ENCODE assay signal across 15 cellular contexts in the genomic region with DNA sequence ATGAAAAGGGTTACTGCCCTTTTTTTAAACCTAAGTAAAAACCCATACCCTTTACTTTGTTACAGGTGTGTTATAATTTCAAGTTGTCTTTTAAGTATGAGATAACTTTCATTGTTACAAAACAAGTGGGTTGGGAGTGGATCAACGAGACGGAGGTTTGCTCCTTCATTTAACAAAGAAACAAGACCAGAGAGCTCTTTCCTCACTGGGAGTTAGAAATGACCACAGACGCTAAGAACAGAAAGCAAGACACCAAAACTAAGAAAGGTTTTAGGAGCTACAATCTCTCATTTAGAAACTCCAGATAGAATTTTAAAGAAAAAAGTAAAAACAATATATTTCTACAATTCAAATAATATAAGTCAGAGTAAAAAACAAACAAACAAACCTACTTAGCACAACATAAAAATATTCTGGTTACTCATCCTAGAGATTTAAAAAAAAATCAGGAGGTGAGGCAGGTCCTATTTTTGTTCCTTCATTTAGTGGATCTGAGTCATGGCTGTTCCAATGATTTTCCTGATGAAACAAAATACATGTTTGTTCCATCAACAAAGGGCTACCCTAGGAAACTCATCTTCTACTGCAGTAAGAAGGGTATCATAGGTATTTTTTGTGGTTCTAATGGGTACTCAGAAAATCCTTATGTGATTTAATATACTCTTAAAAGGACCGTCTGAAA. TPM values are rescaled to one million over a fixed set of nuclear protein-coding genes. Genes with fewer than 3 reads are reported as not detected.
DNase-seq lines count a peak whose midpoint lies in the region; ATAC-seq, FAIRE-seq and TF ChIP-seq lines count a peak whose summit lies in the region.
"Had no signal": no experiment of that assay in that cellular context is flagged by ENCODE, and none has a peak within 500 bp of the region (broad histone marks: within the 10 kb centered on the region; RNA-seq: fewer than 3 reads in every experiment).

No MANE protein-coding gene starts in this region.

- no peak overlapping the region for H4K8ac ChIP-seq in IMR-90 (ENCODE audit: low read depth in 2 of 2, low read length in 2 of 2)

- H2BK5ac ChIP-seq in IMR-90 (ENCODE audit: low read depth, low read length, poor library complexity, severe bottlenecking) = peak overlapping the region; percentile 20

- no peak overlapping the region for H3K4ac ChIP-seq in IMR-90 (ENCODE audit: low read depth, low read length)

- H4K91ac ChIP-seq in IMR-90 (ENCODE audit: insufficient read depth, low read depth, low read length) = no peak overlapping the region

- H2BK15ac ChIP-seq in IMR-90 (ENCODE audit: low read depth, low read length) = no peak overlapping the region

- CTCF ChIA-PET in IMR-90 (lab: Yijun Ruan, JAX) = no interaction called here
- CTCF ChIA-PET in GM12878 (lab: Yijun Ruan, JAX) = no interaction called here

- H3K4me3 ChIP-seq in IMR-90 (ENCODE audit: insufficient read depth, low read depth, low read length) (no peak overlapping the region), GM12878 (no peak overlapping the region; the same call in none of the 2 replicates), neutrophil (ENCODE audit: low read depth in 1 of 2, low read length in 1 of 2) (no peak overlapping the region), lower leg skin (ENCODE audit: low read depth, poor library complexity, severe bottlenecking) (no peak overlapping the region)
- H3K4me3 ChIP-seq: uterus had no signal

- H3K36me3 ChIP-seq in IMR-90 (ENCODE audit: control insufficient read depth, insufficient read depth, low read length) (peaks cover 3% of the 10 kb centered on the region; the same call in 1 of the 2 replicates), GM12878 (ENCODE audit: control insufficient read depth in 2 of 2, insufficient read depth in 2 of 2, low read length in 1 of 2) (no peaks in the 10 kb centered on the region), neutrophil (no peaks in the 10 kb centered on the region)
- H3K36me3 ChIP-seq: uterus had no signal

- no peak overlapping the region for H3K27ac ChIP-seq in IMR-90 (ENCODE audit: insufficient read depth, low read length)
- no peak overlapping the region for H3K27ac ChIP-seq in GM12878 (ENCODE audit: control insufficient read depth, insufficient read depth)
- peak overlapping the region; percentile 47 for H3K27ac ChIP-seq in neutrophil
- H3K27ac ChIP-seq: uterus had no signal

- dilution Hi-C loops in IMR-90 (cut with HindIII; ENCODE audit: low sequenced_read_pairs, unreplicated experiment) = no loop called here

- RAD21 ChIA-PET in GM12878 (lab: Charles Lee; ENCODE audit: unreplicated experiment) = no interaction called here

- no peak overlapping the region for H2AK5ac ChIP-seq in IMR-90 (ENCODE audit: low read depth, low read length)

- no TSS peak for BruUV-seq in IMR-90 (replicated peaks; lab: Mats Ljungman, UMichigan)
- BruUV-seq in GM12878 (replicated peaks; lab: Mats Ljungman, UMichigan) = no TSS peak

- TF ChIP-seq CTCF in IMR-90 (conservative IDR thresholded peaks at IDR 0.05; ENCODE audit: low read depth, low read length) (no peak), GM12878 (IDR thresholded peaks at IDR 0.05 in 2 of 3, conservative IDR thresholded peaks at IDR 0.05 in 1 of 3; ENCODE audit: control insufficient read depth in 2 of 3, extremely low read depth in 1 of 3, insufficient read depth in 1 of 3, low read depth in 3 of 3, low read length in 3 of 3) (no peak), neutrophil (IDR thresholded peaks at IDR 0.05) (no peak), lower leg skin (IDR thresholded peaks at IDR 0.05) (no peak)

- ATAC-seq in GM18867 (IDR thresholded peaks at IDR 0.05; ENCODE audit: unreplicated experiment) (peak; percentile 40), IMR-90 (ENCODE audit: low read depth) (no peak), GM12878 (peak; percentile 59), GM18868 (IDR thresholded peaks at IDR 0.05; ENCODE audit: unreplicated experiment) (no peak)
- no peak for ATAC-seq in stimulated activated effector memory CD8-positive, alpha-beta T cell treated with anti-CD3 and anti-CD28 coated beads, Interleukin-12 subunit alpha, Interleukin-12 subunit beta, amount 100 ng/mL, for 72 hours
- ATAC-seq: HCT116 had no signal

- TF ChIP-seq EP300 in GM12878 (IDR thresholded peaks at IDR 0.05; ENCODE audit: borderline replicate concordance in 1 of 2, control insufficient read depth in 1 of 2, low read depth in 2 of 2, low read length in 2 of 2) = no peak

- no peak overlapping the region for H2AK9ac ChIP-seq in IMR-90 (replicated peaks; ENCODE audit: low read depth, low read length, poor library complexity)

- H4K20me1 ChIP-seq in IMR-90 (ENCODE audit: insufficient read depth, low read length) (peaks cover 41% of the 10 kb centered on the region), GM12878 (ENCODE audit: control insufficient read depth, insufficient read depth) (no peaks in the 10 kb centered on the region)

- no peaks in the 10 kb centered on the region for H3K9me3 ChIP-seq in IMR-90 (ENCODE audit: control insufficient read depth, insufficient read depth, low read length)
- H3K9me3 ChIP-seq in GM12878 (replicated peaks; ENCODE audit: control insufficient read depth, insufficient read depth, low read length) = no peaks in the 10 kb centered on the region
- no peaks in the 10 kb centered on the region for H3K9me3 ChIP-seq in neutrophil
- H3K9me3 ChIP-seq: uterus had no signal

- DNase-seq in IMR-90 (no peak), GM12878 (ENCODE audit: low read depth, low spot score) (no peak), lower leg skin (ENCODE audit: low spot score in 2 of 2) (no peak)
- DNase-seq in activated naive CD4-positive, alpha-beta T cell treated with anti-CD3 and anti-CD28 coated beads, Interleukin-2, amount 50 U/mL, for 16 hours = no peak
- no peak for DNase-seq in stimulated activated effector memory CD8-positive, alpha-beta T cell treated with anti-CD3 and anti-CD28 coated beads, Interleukin-12 subunit alpha, Interleukin-12 subunit beta, amount 100 ng/mL, for 72 hours (ENCODE audit: low spot score in 2 of 2)
- DNase-seq: hypothalamus, NCI-H1105, posterior cingulate gyrus, SHP77 treated with DMSO at 0.1 percent for 48 hours, uterus had no signal

- no peak overlapping the region; the same call in 1 of the 2 replicates for H4K5ac ChIP-seq in IMR-90 (ENCODE audit: low read depth, low read length)

- no CpG with 5 or more reads among the region's 4 CpGs for WGBS in IMR-90 (ENCODE audit: extremely low coverage in 2 of 2, insufficient read length in 1 of 2), 2 experiments
- WGBS in GM12878 (ENCODE audit: insufficient coverage, insufficient replicate concordance, low lambda C conversion rate, missing lambda C conversion rate) = 26% methylated on average over 4 of the region's 4 CpGs
- WGBS in lower leg skin, 2 donors = 88 to 94% methylated on average over 4 of the region's 4 CpGs

- no peak overlapping the region for H2BK20ac ChIP-seq in IMR-90 (ENCODE audit: low read depth, low read length)

- peaks cover 39 to 71% of the 10 kb centered on the region in 2 experiments for H3K79me1 ChIP-seq in IMR-90 (ENCODE audit: low read depth in 1 of 2, low read length in 2 of 2)

- no peak for TF ChIP-seq RAD21 in IMR-90 (IDR thresholded peaks at IDR 0.05; ENCODE audit: low read length)
- no peak for TF ChIP-seq RAD21 in GM12878 (IDR thresholded peaks at IDR 0.05; ENCODE audit: insufficient read depth, low read depth, low read length)

- H3K79me2 ChIP-seq in GM12878 (ENCODE audit: control insufficient read depth, insufficient read depth, low read length) = peaks cover 2% of the 10 kb centered on the region; the same call in 1 of the 2 replicates

- H3K36me3 Mint-ChIP-seq in stimulated activated effector memory CD8-positive, alpha-beta T cell treated with anti-CD3 and anti-CD28 coated beads, Interleukin-12 subunit alpha, Interleukin-12 subunit beta, amount 100 ng/mL, for 72 hours = no peaks in the 10 kb centered on the region

- no peaks in the 10 kb centered on the region for H3K4me1 Mint-ChIP-seq in stimulated activated effector memory CD8-positive, alpha-beta T cell treated with anti-CD3 and anti-CD28 coated beads, Interleukin-12 subunit alpha, Interleukin-12 subunit beta, amount 100 ng/mL, for 72 hours

- H3K9ac ChIP-seq in IMR-90 (ENCODE audit: low read depth, low read length) (no peak overlapping the region), GM12878 (ENCODE audit: control insufficient read depth, insufficient read depth, low read length) (no peak overlapping the region)

- H3K4me3 Mint-ChIP-seq in stimulated activated effector memory CD8-positive, alpha-beta T cell treated with anti-CD3 and anti-CD28 coated beads, Interleukin-12 subunit alpha, Interleukin-12 subunit beta, amount 100 ng/mL, for 72 hours = no peak overlapping the region

- POLR2A ChIA-PET in IMR-90 (lab: Charles Lee; ENCODE audit: unreplicated experiment) (no interaction called here), GM12878 (lab: Charles Lee) (no interaction called here)

- H3K56ac ChIP-seq in IMR-90 (ENCODE audit: extremely low read depth, insufficient read depth, low read length) = no peak overlapping the region

- no peaks in the 10 kb centered on the region for H3K9me3 Mint-ChIP-seq in stimulated activated effector memory CD8-positive, alpha-beta T cell treated with anti-CD3 and anti-CD28 coated beads, Interleukin-12 subunit alpha, Interleukin-12 subunit beta, amount 100 ng/mL, for 72 hours
- H3K9me3 Mint-ChIP-seq: activated naive CD4-positive, alpha-beta T cell treated with anti-CD3 and anti-CD28 coated beads, Interleukin-2, amount 50 U/mL, for 72 hours had no signal

- intact Hi-C loops in IMR-90 (cut with micrococcal nuclease) = no loop called here
- intact Hi-C loops in GM12878 (cut with micrococcal nuclease; ENCODE audit: unreplicated experiment) = no loop called here
- intact Hi-C loops in lower leg skin (cut with DNase I; ENCODE audit: low total_unique reads) = no loop called here

- in situ Hi-C loops in IMR-90 (cut with MboI; ENCODE audit: low sequenced_read_pairs) (no loop called here), GM12878 (cut with MboI) (no loop called here)

- H3K14ac ChIP-seq in IMR-90 (replicated peaks; ENCODE audit: low read depth, low read length) = no peak overlapping the region

- peaks cover 1% of the 10 kb centered on the region; the same call in 1 of the 2 replicates for H3K4me1 ChIP-seq in IMR-90 (ENCODE audit: control insufficient read depth, insufficient read depth, low read length)
- peaks cover 5% of the 10 kb centered on the region for H3K4me1 ChIP-seq in GM12878 (ENCODE audit: control insufficient read depth, insufficient read depth, low read length)
- peaks cover 53 to 57% of the 10 kb centered on the region in 2 experiments for H3K4me1 ChIP-seq in neutrophil (ENCODE audit: control insufficient read depth in 1 of 2, insufficient read depth in 1 of 2, low read depth in 1 of 2, low read length in 1 of 2)

- H2AFZ ChIP-seq in IMR-90 (replicated peaks; ENCODE audit: low read length, poor library complexity) = no peak overlapping the region
- H2AFZ ChIP-seq in GM12878 (ENCODE audit: control insufficient read depth, low read depth, low read length) = no peak overlapping the region

- no peak overlapping the region for H3K4me2 ChIP-seq in IMR-90 (ENCODE audit: low read depth, low read length)
- H3K4me2 ChIP-seq in GM12878 (ENCODE audit: control insufficient read depth, insufficient read depth) = peak overlapping the region; percentile 90

- H3K27ac Mint-ChIP-seq in stimulated activated effector memory CD8-positive, alpha-beta T cell treated with anti-CD3 and anti-CD28 coated beads, Interleukin-12 subunit alpha, Interleukin-12 subunit beta, amount 100 ng/mL, for 72 hours = no peak overlapping the region

- SMC1A ChIA-PET in GM12878 (lab: Charles Lee; ENCODE audit: uncharacterized antibody, unreplicated experiment) = no interaction called here

- H3K23ac ChIP-seq in IMR-90 (ENCODE audit: low read depth, low read length) = no peak overlapping the region

- H3K27me3 ChIP-seq in IMR-90 (ENCODE audit: control insufficient read depth, insufficient read depth, low read length) = no peaks in the 10 kb centered on the region
- H3K27me3 ChIP-seq in GM12878 (replicated peaks in 1 of 2; ENCODE audit: control insufficient read depth in 2 of 2, insufficient read depth in 2 of 2, low read length in 1 of 2) = no peaks in the 10 kb centered on the region
- no peaks in the 10 kb centered on the region for H3K27me3 ChIP-seq in neutrophil
- H3K27me3 ChIP-seq: uterus had no signal

- peak; percentile 70 for FAIRE-seq in GM12878 (lab: Jason Lieb, UNC)

- H3K18ac ChIP-seq in IMR-90 (ENCODE audit: low read depth, low read length) = no peak overlapping the region

- no peak overlapping the region for H2BK120ac ChIP-seq in IMR-90 (ENCODE audit: low read depth, low read length)

- TF ChIP-seq POLR2A in IMR-90 (IDR thresholded peaks at IDR 0.05; ENCODE audit: low read depth, low read length) (no peak), GM12878 (IDR thresholded peaks at IDR 0.05; ENCODE audit: low read depth, low read length) (no peak), lower leg skin (IDR thresholded peaks at IDR 0.05) (no peak)

- peaks cover 11% of the 10 kb centered on the region; the same call in 1 of the 2 replicates for H3K9me1 ChIP-seq in IMR-90 (ENCODE audit: insufficient read depth, low read length)

RNA-seq across cellular contexts. Expression of a gene that starts 33.0 kb away (rescaled TPM):
- total RNA-seq in IMR-90 (2012; rRNA removed) (191 and 196 TPM in 2 replicates), GM12878 (2014; rRNA removed) (59.3 and 61.3 TPM in 2 replicates), GM12878 (2014; rRNA removed; fragmentation: Illumina TruSeq; extraction: Trizol) (48.8 and 50.7 TPM in 2 replicates), GM12878 (2021) (89.1 and 94.9 TPM in 2 replicates), lower leg skin (100 to 1,000 TPM; 240 to 403 (median 331) TPM)
- polyA plus RNA-seq in IMR-90 (2012; rRNA removed) (503 and 530 TPM in 2 replicates), GM12878 (2011; rRNA removed) (48.2 and 62.2 TPM in 2 replicates), GM12878 (2014; fragmentation: Illumina TruSeq; extraction: Trizol) (88.2 and 90.9 TPM in 2 replicates), GM12878 (2014; fragmentation: Nextera tagmentation; extraction: Ambion mirVana) (10 to 100 TPM in 1 of 2 experiments, 1 to 10 TPM in 1; 8.8 to 15.4 TPM), GM12878 (2014; rRNA removed) (53.2 and 58.8 TPM in 2 replicates), GM12878 (2016; fragmentation: Nextera tagmentation; extraction: Ambion mirVana) (10 to 100 TPM; 13.3 to 15.2 TPM)
- polyA plus RNA-seq in IMR-90 (2012; cell fraction: cytosol; rRNA removed) = 488 and 558 TPM in 2 replicates
- polyA plus RNA-seq in IMR-90 (2012; cell fraction: nucleus; rRNA removed; ENCODE audit: low replicate concordance) = 167 and 391 TPM in 2 replicates
- total RNA-seq in GM12878 (2013; cell fraction: nucleolus; rRNA removed) = 98.9 and 115 TPM in 2 replicates
- polyA plus RNA-seq in GM12878 (2011; ENCODE audit: low read depth) = 41.9 TPM
- polyA plus RNA-seq in GM12878 (2011; cell fraction: cytosol; rRNA removed) = 47.1 and 54.7 TPM in 2 replicates
- 44.0 and 49.0 TPM in 2 replicates for polyA plus RNA-seq in GM12878 (2011; cell fraction: nucleus; rRNA removed)
- polyA plus RNA-seq in GM12878 (2012) = 64.6 and 66.5 TPM in 2 replicates
- 88.4 and 109 TPM in 2 replicates for polyA minus RNA-seq in GM12878 (2011; rRNA and poly(A)+ RNA removed)
- 21.0 and 29.1 TPM in 2 replicates for polyA minus RNA-seq in GM12878 (2011; cell fraction: cytosol; rRNA and poly(A)+ RNA removed)
- 44.5 and 76.0 TPM in 2 replicates for polyA minus RNA-seq in GM12878 (2011; cell fraction: nucleus; rRNA and poly(A)+ RNA removed)

Comparison
In these comparisons a context has a peak if more than half of its experiments do, and no peak if none do; other contexts are left out.
1. ATAC-seq: peak in GM18867 (single experiment) and GM12878 (single experiment); none in IMR-90 (single experiment), GM18868 (single experiment) and stimulated activated effector memory CD8-positive, alpha-beta T cell treated with anti-CD3 and anti-CD28 coated beads, Interleukin-12 subunit alpha, Interleukin-12 subunit beta, amount 100 ng/mL, for 72 hours (single experiment).